In genomic region chr2:11270891-11271290, GRCh38 we compare ENCODE assay signal across 14 cellular contexts.
DNase-seq lines count a peak whose midpoint lies in the region; ATAC-seq and TF ChIP-seq lines count a peak whose summit lies in the region.
"Had no signal": no experiment of that assay in that cellular context is flagged by ENCODE, and none has a peak within 500 bp of the region (broad histone marks: within the 10 kb centered on the region; RNA-seq: fewer than 3 reads in every experiment).

No MANE protein-coding gene starts in this region.

- peak; percentile 99 for ATAC-seq in activated naive CD8-positive, alpha-beta T cell treated with anti-CD3 and anti-CD28 coated beads, Interleukin-2, amount 50 U/mL, for 24 hours
- ATAC-seq in foreskin keratinocyte (peak; percentile 49), GM21737 (IDR thresholded peaks at IDR 0.05; ENCODE audit: unreplicated experiment) (no peak), HG03139 (IDR thresholded peaks at IDR 0.05; ENCODE audit: unreplicated experiment) (no peak)
- ATAC-seq: stimulated activated memory B cell treated with anti-CD40 and anti-IgM and Interleukin-4, amounts not matched to agents 10 μg/mL and 1 μg/mL and 100 μg/mL, for 72 hours had no signal

- peaks cover 32% of the 10 kb centered on the region for H3K36me3 Mint-ChIP-seq in activated naive CD8-positive, alpha-beta T cell treated with anti-CD3 and anti-CD28 coated beads, Interleukin-2, amount 50 U/mL, for 24 hours (ENCODE audit: low read depth)

- CTCF ChIA-PET in AG04449 (lab: Yijun Ruan, JAX): no interaction called here

- peaks cover 35% of the 10 kb centered on the region for H3K4me1 Mint-ChIP-seq in activated naive CD8-positive, alpha-beta T cell treated with anti-CD3 and anti-CD28 coated beads, Interleukin-2, amount 50 U/mL, for 24 hours
- H3K4me1 Mint-ChIP-seq: activated naive CD8-positive, alpha-beta T cell treated with anti-CD3 and anti-CD28 coated beads, Interleukin-2, amount 10 ng/mL, durations not matched to agents 7 days and 5 days had no signal

- H3K9me3 Mint-ChIP-seq in activated naive CD8-positive, alpha-beta T cell treated with anti-CD3 and anti-CD28 coated beads, Interleukin-2, amount 50 U/mL, for 24 hours: peaks cover 14% of the 10 kb centered on the region

- H3K36me3 ChIP-seq in sigmoid colon: no peaks in the 10 kb centered on the region

- H3K27ac ChIP-seq in foreskin keratinocyte (no peak overlapping the region), sigmoid colon (no peak overlapping the region)

- POLR2A ChIA-PET in AG04449 (lab: Yijun Ruan, JAX): no interaction called here

- no peak for TF ChIP-seq EP300 in sigmoid colon (IDR thresholded peaks at IDR 0.05)

- TF ChIP-seq CTCF in AG04449 (IDR thresholded peaks at IDR 0.05; ENCODE audit: insufficient read depth, low read length, missing control alignments): no peak
- no peak for TF ChIP-seq CTCF in HFF-Myc (IDR thresholded peaks at IDR 0.05; ENCODE audit: low read depth, low read length, missing control alignments)
- TF ChIP-seq CTCF in foreskin keratinocyte (conservative IDR thresholded peaks at IDR 0.05): no peak
- TF ChIP-seq CTCF in sigmoid colon (IDR thresholded peaks at IDR 0.05): no peak

- intact Hi-C loops in sigmoid colon (cut with DNase I): no loop called here

- H3K27ac Mint-ChIP-seq in activated naive CD8-positive, alpha-beta T cell treated with anti-CD3 and anti-CD28 coated beads, Interleukin-2, amount 50 U/mL, for 24 hours: peak overlapping the region; percentile 68
- H3K27ac Mint-ChIP-seq: activated CD4-positive, alpha-beta memory T cell treated with anti-CD3 and anti-CD28 coated beads for 36 hours; activated naive CD8-positive, alpha-beta T cell treated with anti-CD3 and anti-CD28 coated beads, Interleukin-2, amount 10 ng/mL, durations not matched to agents 7 days and 5 days had no signal

- no peaks in the 10 kb centered on the region for H3K9me3 ChIP-seq in sigmoid colon

- no peaks in the 10 kb centered on the region for H3K27me3 Mint-ChIP-seq in activated naive CD8-positive, alpha-beta T cell treated with anti-CD3 and anti-CD28 coated beads, Interleukin-2, amount 50 U/mL, for 24 hours
- H3K27me3 Mint-ChIP-seq: activated CD4-positive, alpha-beta memory T cell treated with anti-CD3 and anti-CD28 coated beads for 36 hours; activated naive CD8-positive, alpha-beta T cell treated with anti-CD3 and anti-CD28 coated beads, Interleukin-2, amount 10 ng/mL, durations not matched to agents 7 days and 5 days; stimulated activated memory B cell treated with anti-CD40 and anti-IgM and Interleukin-4, amounts not matched to agents 10 μg/mL and 1 μg/mL and 100 μg/mL, for 72 hours had no signal

- H3K27me3 ChIP-seq in foreskin keratinocyte (no peaks in the 10 kb centered on the region), sigmoid colon (no peaks in the 10 kb centered on the region)

- H3K4me1 ChIP-seq in foreskin keratinocyte (no peaks in the 10 kb centered on the region), sigmoid colon (no peaks in the 10 kb centered on the region)

- 88 to 99% methylated on average over 2 of the region's 2 CpGs for WGBS in sigmoid colon, 2 donors

- H3K4me3 Mint-ChIP-seq in activated naive CD8-positive, alpha-beta T cell treated with anti-CD3 and anti-CD28 coated beads, Interleukin-2, amount 50 U/mL, for 24 hours: peak overlapping the region; percentile 15
- H3K4me3 Mint-ChIP-seq: activated CD4-positive, alpha-beta memory T cell treated with anti-CD3 and anti-CD28 coated beads for 36 hours; activated naive CD8-positive, alpha-beta T cell treated with anti-CD3 and anti-CD28 coated beads, Interleukin-2, amount 10 ng/mL, durations not matched to agents 7 days and 5 days; stimulated activated memory B cell treated with anti-CD40 and anti-IgM and Interleukin-4, amounts not matched to agents 10 μg/mL and 1 μg/mL and 100 μg/mL, for 72 hours had no signal

- TF ChIP-seq POLR2A in sigmoid colon (IDR thresholded peaks at IDR 0.05): no peak

- H3K4me3 ChIP-seq in AG04449 (ENCODE audit: low read depth, low read length) (no peak overlapping the region), HFF-Myc (replicated peaks; ENCODE audit: low read depth, low read length) (no peak overlapping the region), sigmoid colon (no peak overlapping the region)

- peak; percentile 73 for DNase-seq in AG04449 (ENCODE audit: low read depth, low spot score)
- peak; percentile 72 for DNase-seq in HFF-Myc (ENCODE audit: extremely low read depth, low read depth)
- no peak for DNase-seq in activated naive CD8-positive, alpha-beta T cell treated with anti-CD3 and anti-CD28 coated beads, Interleukin-2, amount 50 U/mL, for 24 hours
- DNase-seq in foreskin keratinocyte: peak in 1 of 2 donors; percentile 37
- DNase-seq in sigmoid colon: no peak
- no peak for DNase-seq in NCI-H2227 (lab: John Stamatoyannopoulos, UW; ENCODE audit: unreplicated experiment)
- DNase-seq: activated CD4-positive, alpha-beta memory T cell treated with anti-CD3 and anti-CD28 coated beads for 36 hours; activated naive CD8-positive, alpha-beta T cell treated with anti-CD3 and anti-CD28 coated beads, Interleukin-2, amount 10 ng/mL, durations not matched to agents 7 days and 5 days; dermis blood vessel endothelial cell; islet precursor cell; stimulated activated CD4-positive, alpha-beta T cell treated with anti-CD3 and anti-CD28 coated beads, Interleukin-4, amount 100 ng/mL, for 1 hour had no signal

Comparison
In these comparisons a context has a peak if more than half of its experiments do, and no peak if none do; other contexts are left out.
1. DNase-seq: peak in AG04449 (single experiment) and HFF-Myc (single experiment); none in activated naive CD8-positive, alpha-beta T cell treated with anti-CD3 and anti-CD28 coated beads, Interleukin-2, amount 50 U/mL, for 24 hours (single experiment), sigmoid colon (single experiment) and NCI-H2227 (single experiment).
2. ATAC-seq: peak in activated naive CD8-positive, alpha-beta T cell treated with anti-CD3 and anti-CD28 coated beads, Interleukin-2, amount 50 U/mL, for 24 hours (single experiment) and foreskin keratinocyte (single experiment); none in GM21737 (single experiment) and HG03139 (single experiment).